ENCODE assay signal across 8 cellular contexts in the genomic region with DNA sequence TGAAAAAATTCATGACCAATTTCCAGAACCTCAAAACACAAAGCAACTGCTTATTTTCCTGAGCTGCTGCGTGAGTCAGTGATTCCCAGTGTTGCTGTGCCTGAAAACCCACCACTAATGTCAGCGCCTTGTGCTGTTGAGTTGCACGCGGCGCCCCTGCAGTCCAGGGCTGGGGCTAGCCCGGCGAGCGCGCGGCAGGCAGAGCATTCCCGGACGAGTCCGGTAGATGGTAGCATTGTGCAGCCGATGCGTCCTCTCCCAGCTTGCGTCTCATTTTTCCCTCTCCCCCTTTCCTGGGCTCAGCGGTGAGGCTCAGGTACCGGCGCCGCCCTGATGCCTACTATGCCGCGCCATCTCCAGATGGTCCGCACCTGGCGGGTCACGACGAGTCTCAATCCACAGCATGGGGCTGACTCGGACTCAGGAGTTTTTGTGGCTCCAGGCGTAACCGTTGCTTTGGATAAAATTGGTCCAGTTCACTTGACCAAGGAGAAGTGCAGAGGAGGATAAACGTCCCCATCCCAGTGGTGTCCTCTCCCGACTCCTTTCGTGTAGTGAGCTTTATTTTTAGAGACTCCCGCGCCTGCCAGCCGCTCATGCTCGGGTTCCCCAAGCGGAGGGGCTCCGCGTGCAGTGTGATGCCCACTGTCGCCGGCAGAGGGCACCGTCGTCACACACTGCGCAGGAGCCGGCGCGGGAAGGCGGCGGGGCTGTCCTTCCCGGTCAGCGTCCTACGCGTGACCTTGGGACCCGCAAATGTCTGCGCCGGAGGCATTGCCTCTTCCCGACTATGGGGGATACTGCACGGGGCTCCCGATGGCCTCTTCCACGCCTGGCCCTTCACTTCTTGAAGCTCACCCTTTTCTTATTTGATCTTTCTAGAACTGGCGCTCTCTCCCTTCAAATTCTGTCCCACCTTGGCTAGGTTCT. TPM values are rescaled to one million over a fixed set of nuclear protein-coding genes. Genes with fewer than 3 reads are reported as not detected.
DNase-seq lines count a peak whose midpoint lies in the region; TF ChIP-seq lines count a peak whose summit lies in the region.

No MANE protein-coding gene starts in this region.

- peak overlapping the region; percentile 96 for H2AFZ ChIP-seq in GM23248
- H2AFZ ChIP-seq in Karpas-422 (ENCODE audit: low read length), result peak overlapping the region; percentile 97

- in situ Hi-C loops in GM23248 (cut with MboI), result no loop called here

- DNase-seq in GM23248 (peak; percentile 90), Karpas-422 (peak; percentile 85), RPMI7951 (ENCODE audit: low read depth) (peak; percentile 77), fibroblast of the conjunctiva (ENCODE audit: low read depth) (peak; percentile 47)
- DNase-seq in activated effector memory CD4-positive, alpha-beta T cell treated with Interleukin-2 at 50 U/mL for 16 hours, result peak; percentile 55
- DNase-seq in stimulated activated naive CD4-positive, alpha-beta T cell treated with Interleukin-2 at 50 U/mL for 16 hours (lab: John Stamatoyannopoulos, UW), result peak; percentile 55

- H3K27me3 Mint-ChIP-seq in nephron (ENCODE audit: low read depth), result peaks cover 15% of the 10 kb centered on the region

- H3K27ac Mint-ChIP-seq in nephron, result peak overlapping the region; percentile 42 to 81 (median 80)

- peaks cover 14% of the 10 kb centered on the region for H3K4me1 Mint-ChIP-seq in nephron

- H3F3A ChIP-seq in DOHH2 (ENCODE audit: control insufficient read depth, insufficient read depth) (no peaks in the 10 kb centered on the region), GM23248 (ENCODE audit: insufficient read depth) (no peaks in the 10 kb centered on the region)

- H3K9me3 ChIP-seq in DOHH2 (ENCODE audit: control insufficient read depth, insufficient read depth, low read length) (0 out of 2 replicates have a peak, but pooled peaks cover 3% of the 10 kb centered on the region), GM23248 (ENCODE audit: low read depth) (no peaks in the 10 kb centered on the region), Karpas-422 (ENCODE audit: low read length) (0 out of 2 replicates have a peak, but pooled peaks cover 5% of the 10 kb centered on the region)

- no peaks in the 10 kb centered on the region for H3K36me3 Mint-ChIP-seq in nephron (ENCODE audit: low read depth)

- 2 to 3% methylated on average over 60 of the region's 61 CpGs for WGBS in GM23248 (ENCODE audit: low coverage in 1 of 2, low lambda C conversion rate in 2 of 2, missing lambda C conversion rate in 2 of 2), 2 experiments

- H3K36me3 ChIP-seq in DOHH2 (ENCODE audit: control insufficient read depth, low read length) (no peaks in the 10 kb centered on the region), GM23248 (ENCODE audit: low read depth) (no peaks in the 10 kb centered on the region), Karpas-422 (ENCODE audit: insufficient read depth, low read length) (no peaks in the 10 kb centered on the region)

- no peaks in the 10 kb centered on the region for H3K9me2 ChIP-seq in DOHH2 (replicated peaks; ENCODE audit: control insufficient read depth, low read length)
- no peaks in the 10 kb centered on the region for H3K9me2 ChIP-seq in GM23248 (ENCODE audit: insufficient read depth)
- no peaks in the 10 kb centered on the region for H3K9me2 ChIP-seq in Karpas-422 (replicated peaks; ENCODE audit: insufficient read depth, low read length)

- no peak overlapping the region for H3K27ac ChIP-seq in DOHH2 (ENCODE audit: low read depth, low read length)
- H3K27ac ChIP-seq in GM23248, result no peak overlapping the region
- no peak overlapping the region for H3K27ac ChIP-seq in Karpas-422 (ENCODE audit: low read length)

- H3K4me1 ChIP-seq in DOHH2 (ENCODE audit: control insufficient read depth, low read length), result peaks cover 10% of the 10 kb centered on the region; the same call in 1 of the 2 replicates
- H3K4me1 ChIP-seq in GM23248 (ENCODE audit: insufficient read depth), result peaks cover 2% of the 10 kb centered on the region
- H3K4me1 ChIP-seq in Karpas-422 (ENCODE audit: low read length), result peaks cover 3% of the 10 kb centered on the region

- TF ChIP-seq CTCF in DOHH2 (IDR thresholded peaks at IDR 0.05; ENCODE audit: low read depth, low read length, poor library complexity, severe bottlenecking), result peak; percentile 84
- peak; percentile 84 to 94 (median 85) for TF ChIP-seq CTCF in nephron (IDR thresholded peaks at IDR 0.05; ENCODE audit: unreplicated experiment in 3 of 3)

- peak overlapping the region; percentile 100 for H3K4me2 ChIP-seq in DOHH2 (ENCODE audit: low read length)
- peak overlapping the region; percentile 99 for H3K4me2 ChIP-seq in GM23248 (ENCODE audit: unreplicated experiment)
- H3K4me2 ChIP-seq in Karpas-422 (ENCODE audit: low read depth, low read length, poor library complexity, severe bottlenecking), result peak overlapping the region; percentile 84

- H3K9me3 Mint-ChIP-seq in nephron, result no peaks in the 10 kb centered on the region

- peak overlapping the region; percentile 89 to 93 (median 89) for H3K4me3 Mint-ChIP-seq in nephron

- peaks cover 8% of the 10 kb centered on the region; the same call in 1 of the 2 replicates for H3K27me3 ChIP-seq in DOHH2 (ENCODE audit: control insufficient read depth, low read length)
- H3K27me3 ChIP-seq in GM23248 (replicated peaks; ENCODE audit: insufficient read depth), result peaks cover 27% of the 10 kb centered on the region; the same call in 1 of the 2 replicates
- H3K27me3 ChIP-seq in Karpas-422 (ENCODE audit: low read length), result peaks cover 3% of the 10 kb centered on the region; the same call in 1 of the 2 replicates

- H4K20me1 ChIP-seq in DOHH2 (ENCODE audit: control insufficient read depth, insufficient read depth, low read depth, low read length) (no peaks in the 10 kb centered on the region), GM23248 (ENCODE audit: insufficient read depth) (no peaks in the 10 kb centered on the region), Karpas-422 (ENCODE audit: insufficient read depth, low read depth, low read length) (no peaks in the 10 kb centered on the region)

- H3K79me2 ChIP-seq in DOHH2 (ENCODE audit: control insufficient read depth, low read length), result no peaks in the 10 kb centered on the region
- H3K79me2 ChIP-seq in GM23248 (ENCODE audit: insufficient read depth), result no peaks in the 10 kb centered on the region
- H3K79me2 ChIP-seq in Karpas-422 (ENCODE audit: low read length), result no peaks in the 10 kb centered on the region

- H3K9ac ChIP-seq in GM23248 (peak overlapping the region; percentile 67), Karpas-422 (ENCODE audit: low read length) (peak overlapping the region; percentile 67)

- peak overlapping the region; percentile 91 for H3K4me3 ChIP-seq in DOHH2 (ENCODE audit: low read length)
- H3K4me3 ChIP-seq in GM23248, result peak overlapping the region; percentile 81
- H3K4me3 ChIP-seq in Karpas-422 (ENCODE audit: low read length), result peak overlapping the region; percentile 65

RNA-seq across cellular contexts. Expression of a gene that starts 53.6 kb away (rescaled TPM):
- 949 and 951 TPM in 2 replicates for total RNA-seq in GM23248 (2014; rRNA removed; shearing (Covaris generic))
- 1,347 and 1,359 TPM in 2 replicates for polyA plus RNA-seq in GM23248 (2016; fragmentation: Nextera tagmentation; extraction: Ambion mirVana)
- not detected in 2 replicates for total RNA-seq in Karpas-422 (2014; rRNA removed; shearing (Covaris generic); ENCODE audit: low replicate concordance)
- total RNA-seq in RPMI7951 (2014; rRNA removed; shearing (Covaris generic)), result 436 and 611 TPM in 2 replicates

Comparison
In these comparisons a context has a peak if more than half of its experiments do, and no peak if none do; other contexts are left out.
1. RNA of a gene that starts 53.6 kb away (total RNA-seq): 949 to 951 TPM in GM23248 and 436 to 611 TPM in RPMI7951; not detected in Karpas-422; every median in the first group is over 100 times any median in the second.
2. Peak in every context shown above with its lines, with median percentiles within 50 percentile points of each other: H3K4me2 ChIP-seq, H3K4me3 ChIP-seq and DNase-seq.